ENCODE assay signal across 9 cellular contexts in the genomic region with DNA sequence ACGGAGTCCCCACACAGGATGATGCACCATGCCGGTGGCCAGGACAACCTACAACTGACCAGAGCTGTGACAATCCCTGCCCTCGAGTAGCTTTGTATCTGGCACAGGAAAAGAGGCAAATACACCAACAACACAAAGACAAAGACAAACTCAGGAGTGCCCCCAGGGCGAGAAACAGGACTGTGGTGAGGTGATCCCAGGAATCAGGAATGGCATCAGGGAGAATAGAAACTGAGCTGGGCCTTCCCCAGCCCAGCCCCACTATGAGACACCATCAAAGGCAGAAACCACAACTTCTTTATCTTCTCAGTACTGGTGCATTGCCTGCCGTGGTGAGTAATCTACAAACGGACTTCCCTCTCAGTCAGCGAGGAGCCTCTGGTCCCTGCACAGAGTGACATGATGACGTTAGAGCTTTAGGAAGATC.
A peak's percentile ranks its signal among the peaks of the same experiment; 100 is the strongest.
DNase-seq lines count a peak whose midpoint lies in the region; ATAC-seq and TF ChIP-seq lines count a peak whose summit lies in the region.
"Had no signal": no experiment of that assay in that cellular context is flagged by ENCODE, and none has a peak within 500 bp of the region (broad histone marks: within the 10 kb centered on the region; RNA-seq: fewer than 3 reads in every experiment).

No MANE protein-coding gene starts in this region.

- no peak for TF ChIP-seq POLR2A in esophagus squamous epithelium (IDR thresholded peaks at IDR 0.05)

- in situ Hi-C loops in GM13976 (cut with MboI; ENCODE audit: low sequenced_read_pairs, unreplicated experiment), result no loop called here

- H3K36me3 Mint-ChIP-seq in natural killer cell treated with Interleukin-12 subunit alpha and Interleukin-12 subunit beta and Interleukin-15 and Interleukin-18, amount 100 ng/mL, for 72 hours, result no peaks in the 10 kb centered on the region

- H3K4me2 ChIP-seq in Loucy (ENCODE audit: low read depth, low read length, poor library complexity, severe bottlenecking), result peak overlapping the region; percentile 54

- ATAC-seq in natural killer cell treated with Interleukin-12 subunit alpha and Interleukin-12 subunit beta and Interleukin-15 and Interleukin-18, amount 100 ng/mL, for 72 hours, result peak; percentile 69 to 86
- ATAC-seq: Right ventricle myocardium inferior had no signal

- H3K36me3 ChIP-seq in Loucy (ENCODE audit: insufficient read depth, low read length) (peaks cover 17% of the 10 kb centered on the region; the same call in 1 of the 2 replicates), esophagus squamous epithelium (peaks cover 0 to 12% (median 0%) of the 10 kb centered on the region in 3 donors)

- H3K27ac Mint-ChIP-seq in natural killer cell treated with Interleukin-12 subunit alpha and Interleukin-12 subunit beta and Interleukin-15 and Interleukin-18, amount 100 ng/mL, for 72 hours, result peak overlapping the region; percentile 3 to 25

- H4K20me1 ChIP-seq in Loucy (ENCODE audit: insufficient read depth, low read length, poor library complexity, severe bottlenecking), result no peaks in the 10 kb centered on the region

- no peaks in the 10 kb centered on the region for H3K9me3 ChIP-seq in Loucy (ENCODE audit: insufficient read depth, low read depth, low read length)
- no peaks in the 10 kb centered on the region for H3K9me3 ChIP-seq in esophagus squamous epithelium

- peaks cover 11 to 12% of the 10 kb centered on the region in 2 donors for H3K4me1 Mint-ChIP-seq in natural killer cell treated with Interleukin-12 subunit alpha and Interleukin-12 subunit beta and Interleukin-15 and Interleukin-18, amount 100 ng/mL, for 72 hours (ENCODE audit: low read depth in 2 of 2)

- H3K27me3 Mint-ChIP-seq in natural killer cell treated with Interleukin-12 subunit alpha and Interleukin-12 subunit beta and Interleukin-15 and Interleukin-18, amount 100 ng/mL, for 72 hours, result peaks cover 0 to 4% of the 10 kb centered on the region in 2 donors
- H3K27me3 Mint-ChIP-seq: brain had no signal

- intact Hi-C loops in esophagus squamous epithelium (cut with DNase I), result no loop called here

- TF ChIP-seq CTCF in GM13976 (IDR thresholded peaks at IDR 0.05; ENCODE audit: borderline replicate concordance, control extremely low read depth, extremely low read depth, insufficient read depth, missing control alignments), result no peak
- TF ChIP-seq CTCF in Loucy (conservative IDR thresholded peaks at IDR 0.05; ENCODE audit: low read length), result no peak
- no peak for TF ChIP-seq CTCF in esophagus squamous epithelium (IDR thresholded peaks at IDR 0.05)

- H3K9me2 ChIP-seq in Loucy (replicated peaks; ENCODE audit: low read depth, low read length), result no peaks in the 10 kb centered on the region

- H3K4me1 ChIP-seq in Loucy (ENCODE audit: insufficient read depth, low read length, poor library complexity, severe bottlenecking) (peaks cover 12% of the 10 kb centered on the region), esophagus squamous epithelium (peaks cover 0 to 29% (median 0%) of the 10 kb centered on the region in 3 donors)

- DNase-seq in GM13976 (ENCODE audit: low spot score) (peak; percentile 35), NCI-H82 (lab: John Stamatoyannopoulos, UW) (no peak), esophagus squamous epithelium (lab: John Stamatoyannopoulos, UW) (no peak), HuH-7.5 (ENCODE audit: low spot score) (no peak)
- peak; percentile 34 to 49 for DNase-seq in activated T-cell treated with anti-CD3 and anti-CD28 coated beads, Interleukin-2, amount 50 U/mL, for 48 hours
- no peak for DNase-seq in natural killer cell treated with Interleukin-12 subunit alpha and Interleukin-12 subunit beta and Interleukin-15 and Interleukin-18, amount 100 ng/mL, for 72 hours (ENCODE audit: low spot score)

- H3K27me3 ChIP-seq in Loucy (ENCODE audit: insufficient read depth, low read length, poor library complexity, severe bottlenecking) (no peaks in the 10 kb centered on the region), esophagus squamous epithelium (no peaks in the 10 kb centered on the region)

- no peaks in the 10 kb centered on the region for H3K79me2 ChIP-seq in Loucy (ENCODE audit: insufficient read depth, low read length)

- H2AFZ ChIP-seq in Loucy (ENCODE audit: low read length), result no peak overlapping the region

- no peaks in the 10 kb centered on the region for H3F3A ChIP-seq in Loucy (ENCODE audit: low read depth)

- H3K9ac ChIP-seq in Loucy (ENCODE audit: low read depth, low read length, poor library complexity, severe bottlenecking), result no peak overlapping the region

- no peaks in the 10 kb centered on the region for H3K9me3 Mint-ChIP-seq in natural killer cell treated with Interleukin-12 subunit alpha and Interleukin-12 subunit beta and Interleukin-15 and Interleukin-18, amount 100 ng/mL, for 72 hours
- H3K9me3 Mint-ChIP-seq: brain had no signal

- H3K4me3 ChIP-seq in Loucy (ENCODE audit: low read length, poor library complexity, severe bottlenecking) (no peak overlapping the region), esophagus squamous epithelium (no peak overlapping the region)

- H3K4me3 Mint-ChIP-seq in natural killer cell treated with Interleukin-12 subunit alpha and Interleukin-12 subunit beta and Interleukin-15 and Interleukin-18, amount 100 ng/mL, for 72 hours, result peak overlapping the region; percentile 52
- H3K4me3 Mint-ChIP-seq: brain had no signal

- 31 to 50% methylated on average over 3 to 4 of the region's 8 CpGs for WGBS in esophagus squamous epithelium, 2 donors

- H3K27ac ChIP-seq in esophagus squamous epithelium, result no peak overlapping the region

Comparison
In these comparisons a context has a peak if more than half of its experiments do, and no peak if none do; other contexts are left out.
1. DNase-seq: peak in GM13976 (single experiment) and activated T-cell treated with anti-CD3 and anti-CD28 coated beads, Interleukin-2, amount 50 U/mL, for 48 hours (2 of 2); none in natural killer cell treated with Interleukin-12 subunit alpha and Interleukin-12 subunit beta and Interleukin-15 and Interleukin-18, amount 100 ng/mL, for 72 hours (single experiment), NCI-H82 (single experiment), esophagus squamous epithelium (single experiment) and HuH-7.5 (single experiment).